29 cellular contexts compared by ENCODE assay signal in the genomic region with DNA sequence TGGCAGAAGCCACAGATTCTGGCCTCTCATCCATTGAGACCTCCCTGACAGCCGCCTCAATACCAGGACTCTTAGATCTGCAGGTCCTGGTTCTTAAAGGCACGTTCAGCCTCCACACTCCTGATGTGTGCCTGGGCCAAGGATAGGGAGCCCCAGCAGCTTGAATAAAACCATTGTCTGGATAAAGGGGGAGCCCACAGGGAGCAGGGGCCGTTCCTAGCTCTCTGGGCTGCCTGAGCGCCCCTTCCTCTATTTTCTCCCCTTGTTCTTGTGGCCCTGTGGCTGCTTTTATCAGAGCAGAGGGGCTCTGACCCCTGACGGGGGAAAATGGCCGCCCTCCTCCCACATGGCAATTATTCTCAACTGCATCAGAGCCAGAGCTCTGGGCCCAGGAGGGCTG.
"Had no signal": no experiment of that assay in that cellular context is flagged by ENCODE, and none has a peak within 500 bp of the region (broad histone marks: within the 10 kb centered on the region; RNA-seq: fewer than 3 reads in every experiment).

No MANE protein-coding gene starts in this region.

- H3K27me3 ChIP-seq: dorsolateral prefrontal cortex, gastrocnemius medialis, heart right ventricle had no signal

- H3K4me3 Mint-ChIP-seq: mesothelial cell of epicardium, naive B cell had no signal

- ATAC-seq: esophagus mucosa, gastrocnemius medialis, heart right ventricle, left colon, left lobe of liver, left ventricle myocardium superior, lower lobe of right lung, mucosa of descending colon had no signal

- H3K4me3 ChIP-seq: coronary artery, dorsolateral prefrontal cortex, esophagus squamous epithelium, gastrocnemius medialis, heart right ventricle, lower lobe of right lung, mucosa of descending colon had no signal

- H3K9me3 ChIP-seq: esophagus squamous epithelium, gastrocnemius medialis, heart right ventricle, lower lobe of right lung, mucosa of descending colon had no signal

- H3K4me1 Mint-ChIP-seq: naive B cell had no signal

- H3K27ac Mint-ChIP-seq: mesothelial cell of epicardium, naive B cell had no signal

- H3K36me3 ChIP-seq: esophagus squamous epithelium, gastrocnemius medialis, heart right ventricle, lower lobe of right lung had no signal

- DNase-seq: dermis blood vessel endothelial cell; dorsolateral prefrontal cortex; effector CD4-positive, alpha-beta T cell; effector memory CD4-positive, alpha-beta T cell; erythroblast; esophagus squamous epithelium; foreskin fibroblast; foreskin melanocyte; gastrocnemius medialis; glutamatergic neuron; head of caudate nucleus; heart right ventricle; hippocampal formation; islet precursor cell; kidney; kidney glomerular epithelial cell; left colon; left ventricle myocardium superior; lower lobe of right lung; mesenchymal stem cell; mucosa of descending colon; naive B cell had no signal

- H3K27ac ChIP-seq: coronary artery, dorsolateral prefrontal cortex, epithelial cell of prostate, esophagus squamous epithelium, gastrocnemius medialis, heart right ventricle, lower lobe of right lung had no signal

- H3K36me3 Mint-ChIP-seq: mesothelial cell of epicardium, naive B cell had no signal

- FAIRE-seq: colon, endometrium, kidney had no signal

- H3K4me1 ChIP-seq: esophagus squamous epithelium, gastrocnemius medialis, heart right ventricle, lower lobe of right lung had no signal
